In genomic region chr4:156595041-156595440, GRCh38 we compare ENCODE assay signal across 16 cellular contexts.
DNase-seq lines count a peak whose midpoint lies in the region; ATAC-seq, FAIRE-seq and TF ChIP-seq lines count a peak whose summit lies in the region.
"Had no signal": no experiment of that assay in that cellular context is flagged by ENCODE, and none has a peak within 500 bp of the region (broad histone marks: within the 10 kb centered on the region; RNA-seq: fewer than 3 reads in every experiment).

No MANE protein-coding gene starts in this region.

- 0 out of 2 replicates have a peak overlapping the region, but pooled peaks have one; percentile 21 for H2AFZ ChIP-seq in PC-3 (ENCODE audit: low read length)
- H2AFZ ChIP-seq in mammary epithelial cell (ENCODE audit: low read depth, low read length): peak overlapping the region; percentile 65
- peak overlapping the region; percentile 8 for H2AFZ ChIP-seq in keratinocyte (ENCODE audit: control insufficient read depth, low read length)
- H2AFZ ChIP-seq in smooth muscle cell (ENCODE audit: low read depth): peak overlapping the region; percentile 76

- FAIRE-seq in keratinocyte (lab: Jason Lieb, UNC): no peak
- FAIRE-seq: D721Med, K562 had no signal

- ATAC-seq in PC-3 (peak; percentile 82), heart right ventricle (no peak)
- ATAC-seq: K562 had no signal

- dilution Hi-C loops in mammary epithelial cell (cut with HindIII; ENCODE audit: low sequenced_read_pairs) (no loop called here), keratinocyte (cut with MboI; ENCODE audit: extremely low pct_ligation_motif_present, low sequenced_read_pairs) (no loop called here)

- no peaks in the 10 kb centered on the region for H3K36me3 Mint-ChIP-seq in CD4-positive, alpha-beta memory T cell

- no peak overlapping the region for H3K9ac ChIP-seq in PC-3 (ENCODE audit: low read length)
- no peak overlapping the region for H3K9ac ChIP-seq in mammary epithelial cell (ENCODE audit: insufficient read depth, low read length)
- no peak overlapping the region for H3K9ac ChIP-seq in keratinocyte (ENCODE audit: control insufficient read depth, extremely low read depth, insufficient read depth, low read length)
- H3K9ac ChIP-seq in smooth muscle cell (ENCODE audit: low read depth): no peak overlapping the region

- no peaks in the 10 kb centered on the region for H3F3A ChIP-seq in PC-3 (ENCODE audit: low read length, unreplicated experiment)
- H3F3A ChIP-seq in smooth muscle cell (ENCODE audit: low read depth): peaks cover 23% of the 10 kb centered on the region

- H3K79me2 ChIP-seq in PC-3 (ENCODE audit: low read length) (no peaks in the 10 kb centered on the region), mammary epithelial cell (ENCODE audit: insufficient read depth, low read length) (no peaks in the 10 kb centered on the region), keratinocyte (ENCODE audit: control insufficient read depth, insufficient read depth, low read length) (no peaks in the 10 kb centered on the region), smooth muscle cell (ENCODE audit: low read depth) (no peaks in the 10 kb centered on the region)

- H3K27me3 ChIP-seq in PC-3 (ENCODE audit: low read length) (no peaks in the 10 kb centered on the region), mammary epithelial cell (ENCODE audit: insufficient read depth, low read length) (no peaks in the 10 kb centered on the region), keratinocyte (ENCODE audit: control insufficient read depth, extremely low read depth, insufficient read depth, low read length) (no peaks in the 10 kb centered on the region), smooth muscle cell (ENCODE audit: low read depth) (no peaks in the 10 kb centered on the region), heart right ventricle (peaks cover 0 to 5% (median 0%) of the 10 kb centered on the region in 7 donors)
- H3K27me3 ChIP-seq in CD4-positive, alpha-beta memory T cell (ENCODE audit: insufficient read depth, low read length): no peaks in the 10 kb centered on the region
- H3K27me3 ChIP-seq: BE2C had no signal

- H3K4me3 Mint-ChIP-seq in CD4-positive, alpha-beta memory T cell: no peak overlapping the region
- H3K4me3 Mint-ChIP-seq: CD4-positive, alpha-beta T cell had no signal

- H3K27ac ChIP-seq in PC-3 (ENCODE audit: low read length): peak overlapping the region; percentile 39
- H3K27ac ChIP-seq in mammary epithelial cell (ENCODE audit: insufficient read depth, low read depth, low read length): no peak overlapping the region
- no peak overlapping the region for H3K27ac ChIP-seq in keratinocyte (ENCODE audit: control insufficient read depth, insufficient read depth, low read length)
- H3K27ac ChIP-seq in smooth muscle cell (ENCODE audit: low read depth): peak overlapping the region; percentile 51
- no peak overlapping the region for H3K27ac ChIP-seq in heart right ventricle
- H3K27ac ChIP-seq in CD4-positive, alpha-beta memory T cell (ENCODE audit: low read depth, low read length): no peak overlapping the region

- no peaks in the 10 kb centered on the region for H3K9me2 ChIP-seq in PC-3 (replicated peaks; ENCODE audit: low read length)

- H3K4me1 ChIP-seq in PC-3 (ENCODE audit: insufficient read depth, low read length) (peaks cover 25% of the 10 kb centered on the region), mammary epithelial cell (ENCODE audit: insufficient read depth, low read length) (peaks cover 6% of the 10 kb centered on the region), keratinocyte (ENCODE audit: control insufficient read depth, extremely low read depth, insufficient read depth, low read length) (peaks cover 8% of the 10 kb centered on the region), smooth muscle cell (ENCODE audit: low read depth) (peaks cover 16% of the 10 kb centered on the region), heart right ventricle (peaks cover 0 to 25% (median 0%) of the 10 kb centered on the region in 9 donors)
- no peaks in the 10 kb centered on the region for H3K4me1 ChIP-seq in CD4-positive, alpha-beta memory T cell (ENCODE audit: insufficient read depth, low read length)
- H3K4me1 ChIP-seq: BE2C had no signal

- in situ Hi-C loops in mammary epithelial cell (cut with MboI; ENCODE audit: low sequenced_read_pairs in 2 of 2): no loop called here

- H4K20me1 ChIP-seq in PC-3 (ENCODE audit: low read length): no peaks in the 10 kb centered on the region
- no peaks in the 10 kb centered on the region for H4K20me1 ChIP-seq in mammary epithelial cell (ENCODE audit: insufficient read depth, low read length)
- no peaks in the 10 kb centered on the region for H4K20me1 ChIP-seq in keratinocyte (ENCODE audit: control insufficient read depth, extremely low read depth, insufficient read depth, low read length)
- no peaks in the 10 kb centered on the region for H4K20me1 ChIP-seq in smooth muscle cell (ENCODE audit: low read depth)

- CTCF ChIA-PET in PC-3 (lab: Charles Lee): interaction anchor here (0.5 kb wide), 1 partner anchor 300 kb away, joined by 4 read pairs; no protein-coding TSS in a partner anchor
- CTCF ChIA-PET in mammary epithelial cell (lab: Charles Lee; ENCODE audit: low non-redundant PET): no interaction called here
- CTCF ChIA-PET in CD4-positive, alpha-beta memory T cell (lab: Charles Lee; ENCODE audit: partially characterized antibody): no interaction called here

- no peaks in the 10 kb centered on the region for H3K27me3 Mint-ChIP-seq in CD4-positive, alpha-beta memory T cell
- H3K27me3 Mint-ChIP-seq: CD4-positive, alpha-beta T cell had no signal

- DNase-seq in PC-3 (peak; percentile 59), mammary epithelial cell (peak; percentile 20), keratinocyte (ENCODE audit: low read depth, low spot score) (no peak), smooth muscle cell (lab: John Stamatoyannopoulos, UW; ENCODE audit: unreplicated experiment) (no peak), heart right ventricle (no peak)
- DNase-seq in effector CD4-positive, alpha-beta T cell: no peak
- DNase-seq in CD4-positive, alpha-beta memory T cell: no peak
- DNase-seq: ACHN; BE2C; CD4-positive, alpha-beta T cell; GOT3; NCI-H1436 treated with DMSO at 0.1 percent for 48 hours; NCI-H510A; NCI-H774 had no signal

- BruUV-seq in PC-3 (replicated peaks; lab: Mats Ljungman, UMichigan): no TSS peak
- BruUV-seq in mammary epithelial cell (replicated peaks; lab: Mats Ljungman, UMichigan): no TSS peak

- no peaks in the 10 kb centered on the region for H3K9me1 ChIP-seq in keratinocyte (ENCODE audit: control insufficient read depth, extremely low read depth, insufficient read depth, low read length)

- POLR2A ChIA-PET in PC-3 (lab: Charles Lee; ENCODE audit: unreplicated experiment): no interaction called here
- POLR2A ChIA-PET in CD4-positive, alpha-beta memory T cell (lab: Charles Lee; ENCODE audit: partially characterized antibody): no interaction called here

- TF ChIP-seq CTCF in PC-3 (conservative IDR thresholded peaks at IDR 0.05; ENCODE audit: low read depth, low read length) (no peak), mammary epithelial cell (conservative IDR thresholded peaks at IDR 0.05 in 1 of 2, IDR thresholded peaks at IDR 0.05 in 1 of 2; ENCODE audit: extremely low read depth in 1 of 2, insufficient read depth in 1 of 2, low read depth in 1 of 2, low read length in 2 of 2) (no peak), keratinocyte (optimal IDR thresholded peaks at IDR 0.05 in 1 of 3, IDR thresholded peaks at IDR 0.05 in 1 of 3, conservative IDR thresholded peaks at IDR 0.05 in 1 of 3; ENCODE audit: extremely low read depth in 1 of 3, insufficient read depth in 2 of 3, low read length in 3 of 3) (no peak), smooth muscle cell (IDR thresholded peaks at IDR 0.05; ENCODE audit: borderline replicate concordance, insufficient read depth, poor library complexity, severe bottlenecking) (no peak), heart right ventricle (IDR thresholded peaks at IDR 0.05) (no peak)

- 53% methylated on average over 1 of the region's 1 CpG for WGBS in mammary epithelial cell (ENCODE audit: low coverage, missing lambda C conversion rate)
- 74% methylated on average over 1 of the region's 1 CpG for whole genome bisulfite sequencing in smooth muscle cell (ENCODE audit: low lambda C conversion rate)
- 43 to 63% methylated on average over 1 of the region's 1 CpG for WGBS in heart right ventricle, 2 donors

- H3K27ac Mint-ChIP-seq in CD4-positive, alpha-beta memory T cell: no peak overlapping the region
- H3K27ac Mint-ChIP-seq: CD4-positive, alpha-beta T cell had no signal

- intact Hi-C loops in PC-3 (cut with micrococcal nuclease): loop anchor here (1.0 kb wide), 1 partner anchor 48 kb away; no protein-coding TSS in a partner anchor
- intact Hi-C loops in mammary epithelial cell (cut with micrococcal nuclease): loop anchor here (10.0 kb wide), 2 partner anchors 180 to 530 kb away; no protein-coding TSS in a partner anchor
- intact Hi-C loops in heart right ventricle (cut with DNase I): loop anchor here in 2 of 10 donors (10.0 kb wide), 3 partner anchors 370 to 1380 kb away; no protein-coding TSS in a partner anchor
- intact Hi-C loops in CD4-positive, alpha-beta memory T cell (cut with micrococcal nuclease): no loop called here

- peaks cover 0 to 4% (median 0%) of the 10 kb centered on the region in 8 donors for H3K9me3 Mint-ChIP-seq in CD4-positive, alpha-beta memory T cell

- H3K9me3 ChIP-seq in PC-3 (ENCODE audit: low read length): no peaks in the 10 kb centered on the region
- H3K9me3 ChIP-seq in mammary epithelial cell (replicated peaks; ENCODE audit: insufficient read depth, low read length): no peaks in the 10 kb centered on the region
- no peaks in the 10 kb centered on the region for H3K9me3 ChIP-seq in keratinocyte (ENCODE audit: control insufficient read depth, low read depth, low read length)
- no peaks in the 10 kb centered on the region for H3K9me3 ChIP-seq in smooth muscle cell (replicated peaks; ENCODE audit: low read depth)
- no peaks in the 10 kb centered on the region for H3K9me3 ChIP-seq in heart right ventricle
- H3K9me3 ChIP-seq in CD4-positive, alpha-beta memory T cell (ENCODE audit: control insufficient read depth in 1 of 2, low read length in 2 of 2): no peaks in the 10 kb centered on the region
- H3K9me3 ChIP-seq: BE2C had no signal

- H3K4me2 ChIP-seq in PC-3 (ENCODE audit: low read length): peak overlapping the region; percentile 50
- H3K4me2 ChIP-seq in mammary epithelial cell (ENCODE audit: insufficient read depth, low read depth, low read length): no peak overlapping the region
- peak overlapping the region; percentile 30 for H3K4me2 ChIP-seq in keratinocyte (ENCODE audit: control insufficient read depth, extremely low read depth, insufficient read depth, low read depth, low read length)
- H3K4me2 ChIP-seq in smooth muscle cell: peak overlapping the region; percentile 53

- H3K36me3 ChIP-seq in PC-3 (ENCODE audit: low read depth, low read length) (no peaks in the 10 kb centered on the region), mammary epithelial cell (ENCODE audit: insufficient read depth, low read length) (no peaks in the 10 kb centered on the region), keratinocyte (ENCODE audit: control insufficient read depth in 2 of 2, extremely low read depth in 1 of 2, insufficient read depth in 2 of 2, low read length in 2 of 2) (no peaks in the 10 kb centered on the region), smooth muscle cell (ENCODE audit: low read depth) (no peaks in the 10 kb centered on the region), heart right ventricle (no peaks in the 10 kb centered on the region)
- no peaks in the 10 kb centered on the region for H3K36me3 ChIP-seq in CD4-positive, alpha-beta memory T cell (ENCODE audit: insufficient read depth, low read length)
- H3K36me3 ChIP-seq: BE2C had no signal

- no peaks in the 10 kb centered on the region for H3K4me1 Mint-ChIP-seq in CD4-positive, alpha-beta memory T cell

- H3K4me3 ChIP-seq in PC-3 (ENCODE audit: low read length) (no peak overlapping the region), mammary epithelial cell (replicated peaks in 1 of 3; ENCODE audit: insufficient read depth in 1 of 3, low read depth in 2 of 3, low read length in 3 of 3) (no peak overlapping the region), keratinocyte (ENCODE audit: control insufficient read depth in 2 of 3, extremely low read depth in 1 of 3, insufficient read depth in 2 of 3, low read depth in 1 of 3, low read length in 3 of 3) (no peak overlapping the region), smooth muscle cell (no peak overlapping the region), heart right ventricle (no peak overlapping the region)
- no peak overlapping the region for H3K4me3 ChIP-seq in CD4-positive, alpha-beta memory T cell (ENCODE audit: low read length in 2 of 2)
- H3K4me3 ChIP-seq: K562 had no signal

Comparison
In these comparisons a context has a peak if more than half of its experiments do, and no peak if none do; other contexts are left out.
1. DNase-seq: peak in PC-3 (single experiment) and mammary epithelial cell (single experiment); none in keratinocyte (single experiment), smooth muscle cell (single experiment), heart right ventricle (0 of 2), effector CD4-positive, alpha-beta T cell (single experiment) and CD4-positive, alpha-beta memory T cell (0 of 5).
2. H2AFZ ChIP-seq: peak in every context shown above with its lines; median percentile 76 in smooth muscle cell; 65 in mammary epithelial cell; 21 in PC-3; 8 in keratinocyte.
3. H3K27ac ChIP-seq: peak in PC-3 (single experiment) and smooth muscle cell (single experiment); none in mammary epithelial cell (single experiment), keratinocyte (single experiment), heart right ventricle (0 of 10) and CD4-positive, alpha-beta memory T cell (single experiment).